15 cellular contexts compared by ENCODE assay signal in genomic region chr1:94079056-94079990, GRCh38. TPM values are rescaled to one million over a fixed set of nuclear protein-coding genes. Genes with fewer than 3 reads are reported as not detected.
DNase-seq lines count a peak whose midpoint lies in the region; FAIRE-seq and TF ChIP-seq lines count a peak whose summit lies in the region.
"Had no signal": no experiment of that assay in that cellular context is flagged by ENCODE, and none has a peak within 500 bp of the region (broad histone marks: within the 10 kb centered on the region; RNA-seq: fewer than 3 reads in every experiment).

No MANE protein-coding gene starts in this region.

- H3K9me3 ChIP-seq in HEK293 (ENCODE audit: control insufficient read depth, insufficient read depth, low read depth, low read length) (no peaks in the 10 kb centered on the region), spleen (no peaks in the 10 kb centered on the region)
- H3K9me3 ChIP-seq: uterus had no signal

- no peaks in the 10 kb centered on the region for H3K4me1 ChIP-seq in HEK293 (ENCODE audit: control insufficient read depth, insufficient read depth, low read length)
- peaks cover 0 to 23% (median 4%) of the 10 kb centered on the region in 6 donors for H3K4me1 ChIP-seq in spleen
- H3K4me1 ChIP-seq: uterus had no signal

- H3K36me3 ChIP-seq in HEK293 (ENCODE audit: control insufficient read depth in 2 of 2, insufficient read depth in 1 of 2, low read length in 2 of 2) (no peaks in the 10 kb centered on the region), spleen (no peaks in the 10 kb centered on the region)
- H3K36me3 ChIP-seq: uterus had no signal

- FAIRE-seq in D721Med (lab: Jason Lieb, UNC): no peak
- FAIRE-seq: frontal cortex, H1, islet of Langerhans had no signal

- H3K27ac ChIP-seq in HEK293 (ENCODE audit: extremely low read depth, low read depth, low read length): no peak overlapping the region
- peak overlapping the region in 7 of 8 donors; percentile 16 to 59 (median 47) for H3K27ac ChIP-seq in spleen
- H3K27ac ChIP-seq: C4-2B, uterus had no signal

- intact Hi-C loops in spleen (cut with DNase I; ENCODE audit: low total_unique reads): no loop called here

- TF ChIP-seq CTCF in HEK293 (tag by site-specific recombination; IDR thresholded peaks at IDR 0.05) (no peak), spleen (IDR thresholded peaks at IDR 0.05 in 8 of 11, conservative IDR thresholded peaks at IDR 0.05 in 3 of 11) (no peak), D721Med (IDR thresholded peaks at IDR 0.05; ENCODE audit: insufficient read depth, missing control alignments) (no peak)

- no peak overlapping the region for H3K4me3 ChIP-seq in HEK293 (ENCODE audit: low read depth, low read length)
- no peak overlapping the region for H3K4me3 ChIP-seq in spleen
- H3K4me3 ChIP-seq: uterus had no signal

- CTCF ChIA-PET in HEK293 (lab: Yijun Ruan, JAX): interaction anchor here (0.6 to 1.1 kb wide), 5 partner anchors 46 to 726 kb away, joined by 3 read pairs; no protein-coding TSS in a partner anchor

- in situ Hi-C loops in KBM-7 (cut with MboI; ENCODE audit: low pct_unique_long_range_greater_than_20kb, low sequenced_read_pairs): no loop called here

- no peak for TF ChIP-seq POLR2A in spleen (IDR thresholded peaks at IDR 0.05)

- peaks cover 0 to 9% (median 0%) of the 10 kb centered on the region in 7 donors for H3K27me3 ChIP-seq in spleen (replicated peaks in 1 of 7)
- H3K27me3 ChIP-seq: uterus had no signal

- POLR2A ChIA-PET in HEK293 (lab: Yijun Ruan, JAX): no interaction called here

- WGBS in spleen, 5 donors: 61 to 88% (median 81%) methylated on average over 6 of the region's 6 CpGs

- peak; percentile 94 for DNase-seq in kidney tubule cell (ENCODE audit: low spot score)
- DNase-seq in spleen: no peak
- DNase-seq in HUDEP-2 (lab: John Stamatoyannopoulos, UW; ENCODE audit: unreplicated experiment in 76 of 76): no peak
- no peak for DNase-seq in KBM-7
- DNase-seq in D721Med (ENCODE audit: insufficient read length, low spot score): no peak
- DNase-seq: activated naive CD4-positive, alpha-beta T cell; MM.1S; stimulated activated CD4-positive, alpha-beta T cell treated with anti-CD3 and anti-CD28 coated beads, Interleukin-4, amount 100 ng/mL, for 24 hours; uterus had no signal

TF ChIP-seq in HEK293, 187 proteins besides CTCF, POLR2A, EP300 and RAD21 (continues in another document):
- no peak for TF ChIP-seq PRDM2 (tag by site-specific recombination; IDR thresholded peaks at IDR 0.05; ENCODE audit: borderline replicate concordance)
- TF ChIP-seq ZNF274 (IDR thresholded peaks at IDR 0.05; ENCODE audit: low read length): no peak
- no peak for TF ChIP-seq ZNF274 (tag by site-specific recombination; IDR thresholded peaks at IDR 0.05; ENCODE audit: borderline replicate concordance)
- no peak for TF ChIP-seq HOXA7 (CRISPR knock-in tag; IDR thresholded peaks at IDR 0.05; ENCODE audit: borderline replicate concordance)
- no peak for TF ChIP-seq KLF7 (tag by site-specific recombination; IDR thresholded peaks at IDR 0.05; ENCODE audit: borderline replicate concordance)

TF ChIP-seq in PFSK-1, 5 proteins besides CTCF, POLR2A, EP300 and RAD21:
- TF ChIP-seq REST (IDR thresholded peaks at IDR 0.05; ENCODE audit: insufficient read depth in 1 of 2, low read depth in 2 of 2, low read length in 2 of 2) (no peak), TAF1 (IDR thresholded peaks at IDR 0.05; ENCODE audit: borderline replicate concordance, insufficient read depth, low read length) (peak; percentile 27; the same call in 1 of the 2 replicates)

RNA-seq across cellular contexts. Expression of gene ABCA4, which starts 41.6 kb away (rescaled TPM):
- 1.4 TPM for polyA plus RNA-seq in PFSK-1 (2012; ENCODE audit: insufficient read length, low read depth)
- under 1 TPM; 0.17 to 0.64 (median 0.26) TPM for total RNA-seq in spleen
- under 1 TPM; 0.04 to 0.10 (median 0.05) TPM for polyA plus RNA-seq in spleen
- total RNA-seq: H1 had no signal
